8 cellular contexts compared by ENCODE assay signal in the genomic region with DNA sequence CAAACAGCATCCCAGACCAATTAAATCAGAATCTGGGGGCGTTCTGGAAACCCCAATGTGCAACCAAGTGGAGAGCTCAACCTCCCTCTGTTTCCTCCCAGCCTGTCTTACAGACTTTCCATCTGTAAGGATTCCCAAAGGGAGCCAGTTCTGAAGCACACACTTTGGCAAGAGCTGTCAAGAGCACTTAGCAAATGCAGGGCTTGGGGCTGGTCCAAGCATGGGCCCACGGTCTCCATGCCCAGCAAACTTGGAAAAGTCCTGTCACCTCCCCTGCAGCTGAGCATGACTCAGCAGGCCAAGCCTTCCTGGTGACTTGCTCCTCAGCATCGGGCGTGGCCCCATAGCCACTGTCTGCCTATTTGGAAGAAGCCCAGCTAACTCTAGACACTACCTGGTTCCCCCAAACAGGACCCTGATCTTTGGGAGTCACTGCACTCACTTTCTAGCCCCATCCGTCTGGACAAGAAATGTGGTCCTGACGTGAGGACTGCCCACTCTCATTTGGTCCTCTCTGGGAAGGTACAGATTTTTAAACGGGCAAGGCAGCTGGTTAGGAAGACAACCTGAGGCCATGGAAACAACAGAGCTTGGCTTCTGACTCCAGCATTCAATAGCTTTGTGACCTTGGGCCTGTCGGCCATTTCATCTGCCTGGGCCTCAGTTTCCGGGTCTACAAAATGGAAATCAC. TPM values are rescaled to one million over a fixed set of nuclear protein-coding genes. Genes with fewer than 3 reads are reported as not detected.
DNase-seq lines count a peak whose midpoint lies in the region; ATAC-seq and TF ChIP-seq lines count a peak whose summit lies in the region.

No MANE protein-coding gene starts in this region.

- H3K36me3 ChIP-seq in GM23248 (ENCODE audit: low read depth) (peaks cover 18% of the 10 kb centered on the region; the same call in 1 of the 2 replicates), OCI-LY7 (ENCODE audit: insufficient read depth, low read length) (peaks cover 91% of the 10 kb centered on the region), brain microvascular endothelial cell (replicated peaks) (peaks cover 21% of the 10 kb centered on the region), stomach (peaks cover 0 to 12% (median 9%) of the 10 kb centered on the region in 4 donors)

- BruUV-seq in OCI-LY7 (replicated peaks; lab: Mats Ljungman, UMichigan) = no TSS peak

- intact Hi-C loops in OCI-LY7 (cut with micrococcal nuclease; ENCODE audit: unreplicated experiment) = loop anchor here (2.0 to 5.0 kb wide), 2 partner anchors 15 to 259 kb away; a partner anchor contains a TSS
- intact Hi-C loops in stomach (cut with DNase I; ENCODE audit: low total_unique reads) = no loop called here

- WGBS in GM23248 (ENCODE audit: low coverage in 1 of 2, low lambda C conversion rate in 2 of 2, missing lambda C conversion rate in 2 of 2), 2 experiments = 40 to 43% methylated on average over 9 of the region's 9 CpGs
- WGBS in stomach, 5 donors = 52 to 61% (median 54%) methylated on average over 7 to 9 of the region's 9 CpGs

- H3K4me3 ChIP-seq in GM23248 (peak overlapping the region; percentile 33; the same call in 1 of the 2 replicates), OCI-LY7 (ENCODE audit: low read depth, low read length, poor library complexity, severe bottlenecking) (peak overlapping the region; percentile 15), brain microvascular endothelial cell (ENCODE audit: low read depth, low read length) (no peak overlapping the region), stomach (no peak overlapping the region)

- peak; percentile 99 for DNase-seq in GM23248
- DNase-seq in OCI-LY7 (ENCODE audit: low spot score) = no peak
- DNase-seq in brain microvascular endothelial cell = peak; percentile 65
- peak; percentile 84 for DNase-seq in stomach
- DNase-seq in NK-92 treated with Interleukin-12 subunit alpha and Interleukin-12 subunit beta, amount 100 ng/mL, for 24 hours (lab: John Stamatoyannopoulos, UW) = no peak

- TF ChIP-seq CTCF in OCI-LY7 (conservative IDR thresholded peaks at IDR 0.05; ENCODE audit: low read length) (no peak), brain microvascular endothelial cell (IDR thresholded peaks at IDR 0.05; ENCODE audit: low read depth, low read length, missing control alignments) (no peak), stomach (IDR thresholded peaks at IDR 0.05) (no peak)

- H3K4me1 ChIP-seq in GM23248 (ENCODE audit: insufficient read depth) = peaks cover 59% of the 10 kb centered on the region
- H3K4me1 ChIP-seq in OCI-LY7 (ENCODE audit: insufficient read depth, low read length, poor library complexity, severe bottlenecking) = peaks cover 84% of the 10 kb centered on the region
- H3K4me1 ChIP-seq in stomach = peaks cover 86 to 100% (median 96%) of the 10 kb centered on the region in 4 donors

- TF ChIP-seq POLR2A in stomach (IDR thresholded peaks at IDR 0.05) = no peak

- H3F3A ChIP-seq in GM23248 (ENCODE audit: insufficient read depth) = peaks cover 59% of the 10 kb centered on the region

- H2AFZ ChIP-seq in GM23248 = no peak overlapping the region
- no peak overlapping the region for H2AFZ ChIP-seq in OCI-LY7 (ENCODE audit: low read length)

- ATAC-seq in GM19452 (IDR thresholded peaks at IDR 0.05; ENCODE audit: unreplicated experiment) (no peak), GM18861 (IDR thresholded peaks at IDR 0.05; ENCODE audit: unreplicated experiment) (no peak)

- POLR2A ChIA-PET in OCI-LY7 (lab: Charles Lee) = interaction anchor here (1.0 to 3.4 kb wide), 5 partner anchors 8 to 175 kb away, joined by 3 to 24 read pairs (median 4); a partner anchor contains a TSS

- H4K20me1 ChIP-seq in GM23248 (ENCODE audit: insufficient read depth) (no peaks in the 10 kb centered on the region), OCI-LY7 (ENCODE audit: insufficient read depth, low read length) (0 out of 2 replicates have a peak, but pooled peaks cover 3% of the 10 kb centered on the region)

- H3K9me3 ChIP-seq in GM23248 (ENCODE audit: low read depth) = no peaks in the 10 kb centered on the region
- H3K9me3 ChIP-seq in OCI-LY7 (ENCODE audit: low read length) = no peaks in the 10 kb centered on the region
- no peaks in the 10 kb centered on the region for H3K9me3 ChIP-seq in stomach

- peak overlapping the region; percentile 77 for H3K4me2 ChIP-seq in GM23248 (ENCODE audit: unreplicated experiment)
- peak overlapping the region; percentile 79 for H3K4me2 ChIP-seq in OCI-LY7 (ENCODE audit: low read length)

- TF ChIP-seq EP300 in stomach (IDR thresholded peaks at IDR 0.05) = no peak

- peak overlapping the region; percentile 97 for H3K27ac ChIP-seq in GM23248
- H3K27ac ChIP-seq in OCI-LY7 (ENCODE audit: low read depth, low read length, poor library complexity, severe bottlenecking) = peak overlapping the region; percentile 93
- peak overlapping the region; percentile 94 for H3K27ac ChIP-seq in brain microvascular endothelial cell
- H3K27ac ChIP-seq in layer of hippocampus (ENCODE audit: low read depth, low read length) = peak overlapping the region; percentile 68
- peak overlapping the region; percentile 28 to 86 (median 81) for H3K27ac ChIP-seq in stomach

- in situ Hi-C loops in GM23248 (cut with MboI) = no loop called here
- in situ Hi-C loops in brain microvascular endothelial cell (cut with HindIII; ENCODE audit: low pct_ligation_motif_present, low sequenced_read_pairs) = no loop called here

- H3K27me3 ChIP-seq in GM23248 (replicated peaks; ENCODE audit: insufficient read depth) (no peaks in the 10 kb centered on the region), brain microvascular endothelial cell (replicated peaks) (no peaks in the 10 kb centered on the region), layer of hippocampus (ENCODE audit: control insufficient read depth, insufficient read depth, low read length) (no peaks in the 10 kb centered on the region), stomach (no peaks in the 10 kb centered on the region)

- CTCF ChIA-PET in OCI-LY7 (lab: Charles Lee; ENCODE audit: unreplicated experiment) = interaction anchor here (1.0 kb wide), 1 partner anchor 175 kb away, joined by 4 read pairs; a partner anchor contains a TSS

- H3K9me2 ChIP-seq in GM23248 (ENCODE audit: insufficient read depth) (no peaks in the 10 kb centered on the region), OCI-LY7 (ENCODE audit: insufficient read depth, low read length) (no peaks in the 10 kb centered on the region)

- H3K9ac ChIP-seq in GM23248 = peak overlapping the region; percentile 74

- peaks cover 78% of the 10 kb centered on the region for H3K79me2 ChIP-seq in GM23248 (ENCODE audit: insufficient read depth)
- peaks cover 66% of the 10 kb centered on the region for H3K79me2 ChIP-seq in OCI-LY7 (ENCODE audit: insufficient read depth, low read depth, low read length)

RNA-seq across cellular contexts. Expression of a gene that starts 16.9 kb away (rescaled TPM):
- 315 and 361 TPM in 2 replicates for total RNA-seq in GM23248 (2014; rRNA removed; shearing (Covaris generic))
- polyA plus RNA-seq in GM23248 (2016; fragmentation: Nextera tagmentation; extraction: Ambion mirVana) = 142 and 143 TPM in 2 replicates
- total RNA-seq in OCI-LY7 (2014; rRNA removed; shearing (Covaris generic)) = 45.7 and 66.6 TPM in 2 replicates
- total RNA-seq in OCI-LY7 (2022) = 78.9 and 93.4 TPM in 2 replicates
- total RNA-seq in stomach = 10 to 100 TPM in 3 of 5 donors, 1 to 10 TPM in 2; 1.2 to 32.5 (median 28.1) TPM
- 10 to 100 TPM in 1 of 3 donors, 1 to 10 TPM in 2; 4.3 to 39.8 (median 8.4) TPM for polyA plus RNA-seq in stomach

Comparison
In these comparisons a context has a peak if more than half of its experiments do, and no peak if none do; other contexts are left out.
1. DNase-seq: peak in GM23248 (single experiment), brain microvascular endothelial cell (single experiment) and stomach (single experiment); none in OCI-LY7 (single experiment) and NK-92 treated with Interleukin-12 subunit alpha and Interleukin-12 subunit beta, amount 100 ng/mL, for 24 hours (single experiment).
2. H3K4me3 ChIP-seq: peak in GM23248 (single experiment) and OCI-LY7 (single experiment); none in brain microvascular endothelial cell (single experiment) and stomach (0 of 4).
3. Peak in every context shown above with its lines, with median percentiles within 50 percentile points of each other: H3K27ac ChIP-seq.